34 cellular contexts compared by ENCODE assay signal in the genomic region with DNA sequence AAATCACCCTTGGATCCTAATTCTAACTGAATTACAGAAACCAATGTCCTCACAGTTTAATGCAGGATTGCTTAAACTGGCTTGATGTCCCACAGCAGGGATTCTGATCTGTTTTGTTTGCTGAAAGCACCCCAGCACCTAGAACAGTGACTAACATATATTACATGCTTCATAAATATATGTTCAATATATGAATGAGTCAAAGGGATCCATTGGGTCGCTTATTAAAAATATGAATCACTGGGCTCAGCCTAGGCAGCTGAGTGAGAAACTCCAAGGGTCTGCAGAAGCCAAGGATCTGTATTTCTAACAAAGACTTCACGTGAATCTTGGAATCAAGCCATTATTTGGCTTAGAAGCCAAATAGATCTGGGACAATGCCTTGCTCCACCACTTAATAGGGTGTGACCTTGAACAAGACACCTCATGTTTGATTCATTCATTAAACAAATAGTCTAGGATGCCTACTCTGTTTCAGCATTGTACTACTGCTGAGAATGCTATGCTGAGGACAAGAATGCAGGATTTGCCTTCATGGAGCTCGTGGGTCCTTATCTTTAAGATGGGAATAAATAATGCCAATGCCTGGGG.
DNase-seq lines count a peak whose midpoint lies in the region; ATAC-seq, FAIRE-seq and TF ChIP-seq lines count a peak whose summit lies in the region.
"Had no signal": no experiment of that assay in that cellular context is flagged by ENCODE, and none has a peak within 500 bp of the region (broad histone marks: within the 10 kb centered on the region; RNA-seq: fewer than 3 reads in every experiment).

No MANE protein-coding gene starts in this region.

- TF ChIP-seq CTCF in bronchial epithelial cell (IDR thresholded peaks at IDR 0.05; ENCODE audit: insufficient read depth, low read length, severe bottlenecking) (no peak), dorsolateral prefrontal cortex (IDR thresholded peaks at IDR 0.05 in 54 of 56, conservative IDR thresholded peaks at IDR 0.05 in 2 of 56; ENCODE audit: low read depth in 1 of 56, partially characterized antibody in 56 of 56) (no peak)

- H3K27ac ChIP-seq in dorsolateral prefrontal cortex, result no peak overlapping the region
- H3K27ac ChIP-seq: cardiac muscle cell, GM23248, parathyroid adenoma, RWPE1, upper lobe of left lung, WERI-Rb-1 had no signal

- intact Hi-C loops in dorsolateral prefrontal cortex (cut with DNase I), result no loop called here

- FAIRE-seq in bronchial epithelial cell (lab: Jason Lieb, UNC), result peak; percentile 72
- FAIRE-seq: colon, G401.6, small intestine had no signal

- in situ Hi-C loops in KBM-7 (cut with MboI; ENCODE audit: low pct_unique_long_range_greater_than_20kb, low sequenced_read_pairs), result no loop called here

- H3K27me3 ChIP-seq in bronchial epithelial cell (ENCODE audit: control insufficient read depth, insufficient read depth, low read length) (peaks cover 2% of the 10 kb centered on the region), dorsolateral prefrontal cortex (peaks cover 0 to 5% (median 0%) of the 10 kb centered on the region in 45 donors)
- H3K27me3 ChIP-seq: BE2C, cardiac muscle cell, upper lobe of left lung had no signal

- H3K4me3 ChIP-seq in bronchial epithelial cell (ENCODE audit: low read depth, low read length) (no peak overlapping the region), dorsolateral prefrontal cortex (no peak overlapping the region)
- H3K4me3 ChIP-seq: cardiac muscle cell, GM23248, upper lobe of left lung had no signal

- no peaks in the 10 kb centered on the region for H3K36me3 ChIP-seq in bronchial epithelial cell (ENCODE audit: control insufficient read depth, insufficient read depth, low read length)
- H3K36me3 ChIP-seq: BE2C, cardiac muscle cell, upper lobe of left lung, WERI-Rb-1 had no signal

- no peak for TF ChIP-seq POLR2A in GM18505 (IDR thresholded peaks at IDR 0.05; ENCODE audit: borderline replicate concordance, extremely low read depth, insufficient read depth, insufficient read length)

- no peak for ATAC-seq in GM18505 (IDR thresholded peaks at IDR 0.05; ENCODE audit: unreplicated experiment)
- ATAC-seq: CD8-positive, alpha-beta T cell had no signal

- DNase-seq in DMS79 treated with DMSO at 0.1 percent for 48 hours (lab: John Stamatoyannopoulos, UW), result peak; percentile 67
- DNase-seq in NCI-H146 treated with DMSO at 0.1 percent for 48 hours (lab: John Stamatoyannopoulos, UW; ENCODE audit: unreplicated experiment), result peak; percentile 65
- DNase-seq in NCI-H345 treated with DMSO at 0.1 percent for 48 hours (lab: John Stamatoyannopoulos, UW; ENCODE audit: unreplicated experiment), result peak; percentile 36
- DNase-seq in bronchial epithelial cell (ENCODE audit: low read depth), result peak; percentile 84
- no peak for DNase-seq in KBM-7
- DNase-seq in NCI-H2227 treated with DMSO at 0.1 percent for 48 hours (lab: John Stamatoyannopoulos, UW), result no peak
- DNase-seq in dorsolateral prefrontal cortex, result no peak
- DNase-seq: activated CD4-positive, alpha-beta T cell treated with anti-CD3 and anti-CD28 coated beads for 48 hours; activated CD8-positive, alpha-beta memory T cell treated with anti-CD3 and anti-CD28 coated beads for 24 hours; activated effector memory CD4-positive, alpha-beta T cell treated with Interleukin-2 at 50 U/mL for 16 hours; aorta; BE2C; CD8-positive, alpha-beta T cell; DMS 273 treated with DMSO at 0.1 percent for 48 hours; effector CD8-positive, alpha-beta T cell; erythroblast; GM23248; head of caudate nucleus; islet precursor cell; Kasumi-1; NCI-H187 treated with DMSO at 0.1 percent for 48 hours; NCI-H524; retina; small intestine; stimulated activated naive CD4-positive, alpha-beta T cell; T1000; upper lobe of left lung; WERI-Rb-1 had no signal

Comparison
In these comparisons a context has a peak if more than half of its experiments do, and no peak if none do; other contexts are left out.
1. DNase-seq: peak in DMS79 treated with DMSO at 0.1 percent for 48 hours (single experiment), NCI-H146 treated with DMSO at 0.1 percent for 48 hours (single experiment), NCI-H345 treated with DMSO at 0.1 percent for 48 hours (single experiment) and bronchial epithelial cell (single experiment); none in KBM-7 (single experiment), NCI-H2227 treated with DMSO at 0.1 percent for 48 hours (single experiment) and dorsolateral prefrontal cortex (0 of 10).